Comparison of ENCODE assay signal across 29 cellular contexts in genomic region chr1:213242883-213243282, GRCh38.
"Had no signal": no experiment of that assay in that cellular context is flagged by ENCODE, and none has a peak within 500 bp of the region (broad histone marks: within the 10 kb centered on the region; RNA-seq: fewer than 3 reads in every experiment).

No MANE protein-coding gene starts in this region.

- H3K9ac ChIP-seq: parathyroid adenoma had no signal

- H3K4me1 ChIP-seq: parathyroid adenoma, psoas muscle, sigmoid colon, stomach, thyroid gland, tibial nerve, upper lobe of left lung, vagina had no signal

- H3K4me1 Mint-ChIP-seq: natural killer cell; stimulated activated effector memory CD8-positive, alpha-beta T cell treated with anti-CD3 and anti-CD28 coated beads, Interleukin-12 subunit alpha, Interleukin-12 subunit beta, amount 100 ng/mL, for 72 hours; stimulated activated naive B cell treated with anti-CD40 and anti-IgM and Interleukin-4, amounts not matched to agents 10 μg/mL and 1 μg/mL and 100 μg/mL, for 72 hours had no signal

- H3K27ac ChIP-seq: ovary, parathyroid adenoma, psoas muscle, right lobe of liver, sigmoid colon, stomach, thoracic aorta, thyroid gland, tibial nerve, upper lobe of left lung, vagina had no signal

- H3K4me3 ChIP-seq: ovary, psoas muscle, right lobe of liver, sigmoid colon, stomach, thoracic aorta, thyroid gland, tibial nerve, upper lobe of left lung, vagina had no signal

- H3K9me3 Mint-ChIP-seq: natural killer cell; nephron; neural crest cell; stimulated activated effector memory CD8-positive, alpha-beta T cell treated with anti-CD3 and anti-CD28 coated beads, Interleukin-12 subunit alpha, Interleukin-12 subunit beta, amount 100 ng/mL, for 72 hours; stimulated activated naive B cell treated with anti-CD40 and anti-IgM and Interleukin-4, amounts not matched to agents 10 μg/mL and 1 μg/mL and 100 μg/mL, for 72 hours; stimulated activated naive CD8-positive, alpha-beta T cell treated with anti-CD3 and anti-CD28 coated beads, Interleukin-15, Interleukin-2, amounts not matched to agents 100 ng/mL and 50 ng/mL, for 24 hours had no signal

- H3K4me3 Mint-ChIP-seq: natural killer cell; nephron; neural crest cell; stimulated activated effector memory CD8-positive, alpha-beta T cell treated with anti-CD3 and anti-CD28 coated beads, Interleukin-12 subunit alpha, Interleukin-12 subunit beta, amount 100 ng/mL, for 72 hours; stimulated activated naive B cell treated with anti-CD40 and anti-IgM and Interleukin-4, amounts not matched to agents 10 μg/mL and 1 μg/mL and 100 μg/mL, for 72 hours; stimulated activated naive CD8-positive, alpha-beta T cell treated with anti-CD3 and anti-CD28 coated beads, Interleukin-15, Interleukin-2, amounts not matched to agents 100 ng/mL and 50 ng/mL, for 24 hours had no signal

- H3K79me2 ChIP-seq: parathyroid adenoma had no signal

- DNase-seq: natural killer cell; occipital lobe; ovary; posterior cingulate gyrus; psoas muscle; right cardiac atrium; right lobe of liver; sigmoid colon; small intestine; stimulated activated CD4-positive, alpha-beta T cell treated with anti-CD3 and anti-CD28 coated beads, Interleukin-15, amount 100 ng/mL, for 24 hours; stimulated activated CD4-positive, alpha-beta T cell treated with anti-CD3 and anti-CD28 coated beads, Interleukin-2, amount 100 ng/mL, for 24 hours; stimulated activated CD4-positive, alpha-beta T cell treated with anti-CD3 and anti-CD28 coated beads, Interleukin-2, amount 100 ng/mL, for 48 hours; stimulated activated CD4-positive, alpha-beta T cell treated with anti-CD3 and anti-CD28 coated beads, Interleukin-4, amount 100 ng/mL, for 24 hours; stimulated activated naive B cell treated with anti-CD40 and anti-IgM and Interleukin-4, amounts not matched to agents 10 μg/mL and 1 μg/mL and 100 μg/mL, for 72 hours; stimulated activated naive CD4-positive, alpha-beta T cell treated with Interleukin-2 at 50 U/mL for 16 hours; stomach; thyroid gland; trophoblast cell; upper lobe of left lung had no signal

- H3K27me3 ChIP-seq: ovary, right lobe of liver, sigmoid colon, stomach, thyroid gland, tibial nerve, upper lobe of left lung, vagina had no signal

- H3K27ac Mint-ChIP-seq: natural killer cell; nephron; progenitor cell of endocrine pancreas; stimulated activated effector memory CD8-positive, alpha-beta T cell treated with anti-CD3 and anti-CD28 coated beads, Interleukin-12 subunit alpha, Interleukin-12 subunit beta, amount 100 ng/mL, for 72 hours; stimulated activated naive B cell treated with anti-CD40 and anti-IgM and Interleukin-4, amounts not matched to agents 10 μg/mL and 1 μg/mL and 100 μg/mL, for 72 hours; stimulated activated naive CD8-positive, alpha-beta T cell treated with anti-CD3 and anti-CD28 coated beads, Interleukin-15, Interleukin-2, amounts not matched to agents 100 ng/mL and 50 ng/mL, for 24 hours had no signal

- H3K27me3 Mint-ChIP-seq: progenitor cell of endocrine pancreas; stimulated activated naive B cell treated with anti-CD40 and anti-IgM and Interleukin-4, amounts not matched to agents 10 μg/mL and 1 μg/mL and 100 μg/mL, for 72 hours; stimulated activated naive CD8-positive, alpha-beta T cell treated with anti-CD3 and anti-CD28 coated beads, Interleukin-15, Interleukin-2, amounts not matched to agents 100 ng/mL and 50 ng/mL, for 24 hours had no signal

- H2AFZ ChIP-seq: parathyroid adenoma had no signal

- H3K9me3 ChIP-seq: ovary, psoas muscle, right lobe of liver, sigmoid colon, stomach, thoracic aorta, thyroid gland, tibial nerve, upper lobe of left lung, vagina had no signal

- ATAC-seq: natural killer cell; psoas muscle; right cardiac atrium; right lobe of liver; stimulated activated effector memory CD8-positive, alpha-beta T cell treated with anti-CD3 and anti-CD28 coated beads, Interleukin-12 subunit alpha, Interleukin-12 subunit beta, amount 100 ng/mL, for 72 hours; stimulated activated naive B cell treated with anti-CD40 and anti-IgM and Interleukin-4, amounts not matched to agents 10 μg/mL and 1 μg/mL and 100 μg/mL, for 72 hours had no signal

- H3K36me3 ChIP-seq: ovary, thyroid gland had no signal

- FAIRE-seq: small intestine, urothelium cell line had no signal
